ENCODE assay signal across 1 cellular context in genomic region chr5:73344835-73345234, GRCh38.
TF ChIP-seq lines count a peak whose summit lies in the region.

No MANE protein-coding gene starts in this region.

TF ChIP-seq in H1, 55 proteins besides CTCF, POLR2A, EP300 and RAD21:
- TF ChIP-seq ATF2 (IDR thresholded peaks at IDR 0.05; ENCODE audit: low read length) (no peak), TEAD4 (IDR thresholded peaks at IDR 0.05; ENCODE audit: low read depth, low read length) (0 out of 2 replicates have a peak, but pooled peaks have one; percentile 34), ASH2L (IDR thresholded peaks at IDR 0.05; ENCODE audit: low read length) (no peak), FOSL1 (IDR thresholded peaks at IDR 0.05; ENCODE audit: insufficient read depth, low read depth, low read length) (no peak), CHD1 (IDR thresholded peaks at IDR 0.05; ENCODE audit: low read depth, low read length) (no peak)
